In the genomic region with DNA sequence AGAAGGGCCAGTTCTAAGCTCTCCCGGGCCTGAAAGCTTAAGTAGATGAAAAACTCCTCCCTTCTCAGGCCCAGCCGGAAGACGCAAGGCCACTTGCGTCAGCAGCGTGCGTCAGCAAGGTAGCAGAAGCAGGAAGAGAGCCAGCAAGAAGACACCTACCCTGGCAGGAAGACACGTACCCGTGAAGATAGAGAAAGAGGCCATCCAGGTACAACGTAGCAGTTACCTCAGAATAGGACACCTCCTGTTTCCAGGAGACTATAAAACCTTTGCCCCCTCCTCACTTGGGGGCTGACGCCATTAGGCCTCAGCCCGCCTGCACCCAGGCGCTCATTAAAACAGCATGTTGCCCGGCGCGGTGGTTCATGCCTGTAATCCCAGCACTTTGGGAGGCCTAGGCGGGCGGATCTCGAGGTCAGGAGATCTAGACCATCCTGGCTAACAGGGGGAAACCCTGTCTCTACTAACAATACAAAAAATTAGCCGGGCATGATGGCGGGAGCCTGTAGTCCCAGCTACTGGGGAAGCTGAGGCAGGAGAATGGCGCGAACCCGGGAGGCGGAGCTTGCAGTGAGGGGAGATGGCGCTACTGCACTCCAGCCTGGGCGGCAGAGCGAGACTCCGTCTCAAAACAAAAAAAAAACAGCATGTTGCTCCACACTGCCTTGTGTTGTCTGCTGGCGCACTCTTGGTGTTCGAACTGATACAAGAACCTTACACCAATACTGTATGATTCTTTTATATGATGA, we compare ENCODE assay signal across 1 cellular context.
TF ChIP-seq lines count a peak whose summit lies in the region.

No MANE protein-coding gene starts in this region.

TF ChIP-seq in K562, 482 proteins besides CTCF, POLR2A, EP300 and RAD21 (continued from another document and continues in another):
- TF ChIP-seq, protein P1, sequence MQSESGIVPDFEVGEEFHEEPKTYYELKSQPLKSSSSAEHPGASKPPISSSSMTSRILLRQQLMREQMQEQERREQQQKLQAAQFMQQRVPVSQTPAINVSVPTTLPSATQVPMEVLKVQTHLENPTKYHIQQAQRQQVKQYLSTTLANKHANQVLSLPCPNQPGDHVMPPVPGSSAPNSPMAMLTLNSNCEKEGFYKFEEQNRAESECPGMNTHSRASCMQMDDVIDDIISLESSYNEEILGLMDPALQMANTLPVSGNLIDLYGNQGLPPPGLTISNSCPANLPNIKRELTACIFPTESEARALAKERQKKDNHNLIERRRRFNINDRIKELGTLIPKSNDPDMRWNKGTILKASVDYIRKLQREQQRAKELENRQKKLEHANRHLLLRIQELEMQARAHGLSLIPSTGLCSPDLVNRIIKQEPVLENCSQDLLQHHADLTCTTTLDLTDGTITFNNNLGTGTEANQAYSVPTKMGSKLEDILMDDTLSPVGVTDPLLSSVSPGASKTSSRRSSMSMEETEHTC (IDR thresholded peaks at IDR 0.05): no peak
- TF ChIP-seq MAZ (CRISPR knock-in tag; conservative IDR thresholded peaks at IDR 0.05 in 1 of 2, IDR thresholded peaks at IDR 0.05 in 1 of 2): peak in 1 of 2 experiments; percentile 23; a peak in 1 of 4 replicates
- TF ChIP-seq, protein P2, sequence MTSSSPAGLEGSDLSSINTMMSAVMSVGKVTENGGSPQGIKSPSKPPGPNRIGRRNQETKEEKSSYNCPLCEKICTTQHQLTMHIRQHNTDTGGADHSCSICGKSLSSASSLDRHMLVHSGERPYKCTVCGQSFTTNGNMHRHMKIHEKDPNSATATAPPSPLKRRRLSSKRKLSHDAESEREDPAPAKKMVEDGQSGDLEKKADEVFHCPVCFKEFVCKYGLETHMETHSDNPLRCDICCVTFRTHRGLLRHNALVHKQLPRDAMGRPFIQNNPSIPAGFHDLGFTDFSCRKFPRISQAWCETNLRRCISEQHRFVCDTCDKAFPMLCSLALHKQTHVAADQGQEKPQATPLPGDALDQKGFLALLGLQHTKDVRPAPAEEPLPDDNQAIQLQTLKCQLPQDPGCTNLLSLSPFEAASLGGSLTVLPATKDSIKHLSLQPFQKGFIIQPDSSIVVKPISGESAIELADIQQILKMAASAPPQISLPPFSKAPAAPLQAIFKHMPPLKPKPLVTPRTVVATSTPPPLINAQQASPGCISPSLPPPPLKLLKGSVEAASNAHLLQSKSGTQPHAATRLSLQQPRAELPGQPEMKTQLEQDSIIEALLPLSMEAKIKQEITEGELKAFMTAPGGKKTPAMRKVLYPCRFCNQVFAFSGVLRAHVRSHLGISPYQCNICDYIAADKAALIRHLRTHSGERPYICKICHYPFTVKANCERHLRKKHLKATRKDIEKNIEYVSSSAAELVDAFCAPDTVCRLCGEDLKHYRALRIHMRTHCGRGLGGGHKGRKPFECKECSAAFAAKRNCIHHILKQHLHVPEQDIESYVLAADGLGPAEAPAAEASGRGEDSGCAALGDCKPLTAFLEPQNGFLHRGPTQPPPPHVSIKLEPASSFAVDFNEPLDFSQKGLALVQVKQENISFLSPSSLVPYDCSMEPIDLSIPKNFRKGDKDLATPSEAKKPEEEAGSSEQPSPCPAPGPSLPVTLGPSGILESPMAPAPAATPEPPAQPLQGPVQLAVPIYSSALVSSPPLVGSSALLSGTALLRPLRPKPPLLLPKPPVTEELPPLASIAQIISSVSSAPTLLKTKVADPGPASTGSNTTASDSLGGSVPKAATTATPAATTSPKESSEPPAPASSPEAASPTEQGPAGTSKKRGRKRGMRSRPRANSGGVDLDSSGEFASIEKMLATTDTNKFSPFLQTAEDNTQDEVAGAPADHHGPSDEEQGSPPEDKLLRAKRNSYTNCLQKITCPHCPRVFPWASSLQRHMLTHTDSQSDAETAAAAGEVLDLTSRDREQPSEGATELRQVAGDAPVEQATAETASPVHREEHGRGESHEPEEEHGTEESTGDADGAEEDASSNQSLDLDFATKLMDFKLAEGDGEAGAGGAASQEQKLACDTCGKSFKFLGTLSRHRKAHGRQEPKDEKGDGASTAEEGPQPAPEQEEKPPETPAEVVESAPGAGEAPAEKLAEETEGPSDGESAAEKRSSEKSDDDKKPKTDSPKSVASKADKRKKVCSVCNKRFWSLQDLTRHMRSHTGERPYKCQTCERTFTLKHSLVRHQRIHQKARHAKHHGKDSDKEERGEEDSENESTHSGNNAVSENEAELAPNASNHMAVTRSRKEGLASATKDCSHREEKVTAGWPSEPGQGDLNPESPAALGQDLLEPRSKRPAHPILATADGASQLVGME (CRISPR knock-in tag; IDR thresholded peaks at IDR 0.05): no peak
- TF ChIP-seq, protein P3, sequence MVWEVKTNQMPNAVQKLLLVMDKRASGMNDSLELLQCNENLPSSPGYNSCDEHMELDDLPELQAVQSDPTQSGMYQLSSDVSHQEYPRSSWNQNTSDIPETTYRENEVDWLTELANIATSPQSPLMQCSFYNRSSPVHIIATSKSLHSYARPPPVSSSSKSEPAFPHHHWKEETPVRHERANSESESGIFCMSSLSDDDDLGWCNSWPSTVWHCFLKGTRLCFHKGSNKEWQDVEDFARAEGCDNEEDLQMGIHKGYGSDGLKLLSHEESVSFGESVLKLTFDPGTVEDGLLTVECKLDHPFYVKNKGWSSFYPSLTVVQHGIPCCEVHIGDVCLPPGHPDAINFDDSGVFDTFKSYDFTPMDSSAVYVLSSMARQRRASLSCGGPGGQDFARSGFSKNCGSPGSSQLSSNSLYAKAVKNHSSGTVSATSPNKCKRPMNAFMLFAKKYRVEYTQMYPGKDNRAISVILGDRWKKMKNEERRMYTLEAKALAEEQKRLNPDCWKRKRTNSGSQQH (CRISPR knock-in tag; IDR thresholded peaks at IDR 0.05): no peak
- peak; percentile 67 for TF ChIP-seq L3MBTL2 (IDR thresholded peaks at IDR 0.05)
- no peak for TF ChIP-seq SIN3A (IDR thresholded peaks at IDR 0.05; ENCODE audit: borderline replicate concordance in 2 of 2, control insufficient read depth in 1 of 2, low read depth in 2 of 2, low read length in 2 of 2)
- TF ChIP-seq POLR2B (IDR thresholded peaks at IDR 0.05; ENCODE audit: low read depth, partially characterized antibody): peak; percentile 92
- no peak for TF ChIP-seq NCOA6 (IDR thresholded peaks at IDR 0.05)
- TF ChIP-seq ZNF445 (CRISPR knock-in tag; IDR thresholded peaks at IDR 0.05; ENCODE audit: low read depth): no peak
- TF ChIP-seq, protein P4, sequence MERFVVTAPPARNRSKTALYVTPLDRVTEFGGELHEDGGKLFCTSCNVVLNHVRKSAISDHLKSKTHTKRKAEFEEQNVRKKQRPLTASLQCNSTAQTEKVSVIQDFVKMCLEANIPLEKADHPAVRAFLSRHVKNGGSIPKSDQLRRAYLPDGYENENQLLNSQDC (CRISPR knock-in tag; IDR thresholded peaks at IDR 0.05): no peak
- peak; percentile 78 for TF ChIP-seq ETV1 (tag; conservative IDR thresholded peaks at IDR 0.05; ENCODE audit: low read depth)
- TF ChIP-seq, protein P5, sequence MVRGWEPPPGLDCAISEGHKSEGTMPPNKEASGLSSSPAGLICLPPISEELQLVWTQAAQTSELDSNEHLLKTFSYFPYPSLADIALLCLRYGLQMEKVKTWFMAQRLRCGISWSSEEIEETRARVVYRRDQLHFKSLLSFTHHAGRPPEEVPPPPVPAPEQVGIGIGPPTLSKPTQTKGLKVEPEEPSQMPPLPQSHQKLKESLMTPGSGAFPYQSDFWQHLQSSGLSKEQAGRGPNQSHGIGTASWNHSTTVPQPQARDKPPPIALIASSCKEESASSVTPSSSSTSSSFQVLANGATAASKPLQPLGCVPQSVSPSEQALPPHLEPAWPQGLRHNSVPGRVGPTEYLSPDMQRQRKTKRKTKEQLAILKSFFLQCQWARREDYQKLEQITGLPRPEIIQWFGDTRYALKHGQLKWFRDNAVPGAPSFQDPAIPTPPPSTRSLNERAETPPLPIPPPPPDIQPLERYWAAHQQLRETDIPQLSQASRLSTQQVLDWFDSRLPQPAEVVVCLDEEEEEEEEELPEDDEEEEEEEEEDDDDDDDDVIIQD (CRISPR knock-in tag; IDR thresholded peaks at IDR 0.05): no peak
- TF ChIP-seq RFX5 (IDR thresholded peaks at IDR 0.05; ENCODE audit: low read depth, low read length): no peak
- TF ChIP-seq ELF4 (CRISPR knock-in tag; IDR thresholded peaks at IDR 0.05): peak; percentile 85
- TF ChIP-seq, protein P6, sequence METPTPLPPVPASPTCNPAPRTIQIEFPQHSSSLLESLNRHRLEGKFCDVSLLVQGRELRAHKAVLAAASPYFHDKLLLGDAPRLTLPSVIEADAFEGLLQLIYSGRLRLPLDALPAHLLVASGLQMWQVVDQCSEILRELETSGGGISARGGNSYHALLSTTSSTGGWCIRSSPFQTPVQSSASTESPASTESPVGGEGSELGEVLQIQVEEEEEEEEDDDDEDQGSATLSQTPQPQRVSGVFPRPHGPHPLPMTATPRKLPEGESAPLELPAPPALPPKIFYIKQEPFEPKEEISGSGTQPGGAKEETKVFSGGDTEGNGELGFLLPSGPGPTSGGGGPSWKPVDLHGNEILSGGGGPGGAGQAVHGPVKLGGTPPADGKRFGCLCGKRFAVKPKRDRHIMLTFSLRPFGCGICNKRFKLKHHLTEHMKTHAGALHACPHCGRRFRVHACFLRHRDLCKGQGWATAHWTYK (CRISPR knock-in tag; IDR thresholded peaks at IDR 0.05): peak; percentile 40; the same call in 1 of the 2 replicates
- no peak for TF ChIP-seq ZNF121 (CRISPR knock-in tag; conservative IDR thresholded peaks at IDR 0.05)
- TF ChIP-seq ZNF274 (IDR thresholded peaks at IDR 0.05; ENCODE audit: borderline replicate concordance, low read depth, low read length): no peak
- TF ChIP-seq ZNF263 (CRISPR knock-in tag; IDR thresholded peaks at IDR 0.05; ENCODE audit: borderline replicate concordance): peak; percentile 21; the same call in 1 of the 2 replicates
- TF ChIP-seq SP1 (CRISPR knock-in tag; IDR thresholded peaks at IDR 0.05): no peak
- peak; percentile 45 for TF ChIP-seq TBP (optimal IDR thresholded peaks at IDR 0.05; ENCODE audit: low read depth, low read length)
- TF ChIP-seq MTA1 (IDR thresholded peaks at IDR 0.05; ENCODE audit: borderline replicate concordance): peak; percentile 96
- TF ChIP-seq ZC3H8 (IDR thresholded peaks at IDR 0.05): no peak
- TF ChIP-seq ZFP30 (CRISPR knock-in tag; IDR thresholded peaks at IDR 0.05; ENCODE audit: borderline replicate concordance): no peak
- TF ChIP-seq, protein P7, sequence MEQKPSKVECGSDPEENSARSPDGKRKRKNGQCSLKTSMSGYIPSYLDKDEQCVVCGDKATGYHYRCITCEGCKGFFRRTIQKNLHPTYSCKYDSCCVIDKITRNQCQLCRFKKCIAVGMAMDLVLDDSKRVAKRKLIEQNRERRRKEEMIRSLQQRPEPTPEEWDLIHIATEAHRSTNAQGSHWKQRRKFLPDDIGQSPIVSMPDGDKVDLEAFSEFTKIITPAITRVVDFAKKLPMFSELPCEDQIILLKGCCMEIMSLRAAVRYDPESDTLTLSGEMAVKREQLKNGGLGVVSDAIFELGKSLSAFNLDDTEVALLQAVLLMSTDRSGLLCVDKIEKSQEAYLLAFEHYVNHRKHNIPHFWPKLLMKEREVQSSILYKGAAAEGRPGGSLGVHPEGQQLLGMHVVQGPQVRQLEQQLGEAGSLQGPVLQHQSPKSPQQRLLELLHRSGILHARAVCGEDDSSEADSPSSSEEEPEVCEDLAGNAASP (IDR thresholded peaks at IDR 0.05): no peak
- TF ChIP-seq NFYB (IDR thresholded peaks at IDR 0.05; ENCODE audit: extremely low read depth, insufficient read length): no peak
- TF ChIP-seq GABPB1 (CRISPR knock-in tag; IDR thresholded peaks at IDR 0.05): peak; percentile 77; the same call in 1 of the 2 replicates
- TF ChIP-seq TRIM28 (IDR thresholded peaks at IDR 0.05): no peak
- TF ChIP-seq TBL1XR1 (IDR thresholded peaks at IDR 0.05; ENCODE audit: low read length in 2 of 2): peak in 1 of 2 experiments; percentile 73; a peak in 2 of 4 replicates
- TF ChIP-seq RCOR1 (IDR thresholded peaks at IDR 0.05; ENCODE audit: borderline replicate concordance in 1 of 2, low read depth in 2 of 2, low read length in 2 of 2): no peak
- peak; percentile 50; the same call in 1 of the 2 replicates for TF ChIP-seq CEBPB (tag; IDR thresholded peaks at IDR 0.05)
- no peak for TF ChIP-seq SIX5 (IDR thresholded peaks at IDR 0.05; ENCODE audit: borderline replicate concordance in 1 of 2, insufficient read depth in 1 of 2, low read depth in 1 of 2, low read length in 2 of 2)
- TF ChIP-seq RBM15 (IDR thresholded peaks at IDR 0.05; ENCODE audit: insufficient read depth, low read length): no peak
- no peak for TF ChIP-seq PCBP1 (IDR thresholded peaks at IDR 0.05; ENCODE audit: low read depth, low read length, poor library complexity, severe bottlenecking)
- TF ChIP-seq, protein P8, sequence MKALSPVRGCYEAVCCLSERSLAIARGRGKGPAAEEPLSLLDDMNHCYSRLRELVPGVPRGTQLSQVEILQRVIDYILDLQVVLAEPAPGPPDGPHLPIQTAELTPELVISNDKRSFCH (CRISPR knock-in tag; IDR thresholded peaks at IDR 0.05): no peak
- TF ChIP-seq, protein P8 (tag; IDR thresholded peaks at IDR 0.05): no peak
- TF ChIP-seq TARDBP (IDR thresholded peaks at IDR 0.05): no peak
- TF ChIP-seq ZNF316 (IDR thresholded peaks at IDR 0.05): peak; percentile 55
- no peak for TF ChIP-seq KAT2B (IDR thresholded peaks at IDR 0.05; ENCODE audit: low read depth, low read length)
- TF ChIP-seq, protein P9, sequence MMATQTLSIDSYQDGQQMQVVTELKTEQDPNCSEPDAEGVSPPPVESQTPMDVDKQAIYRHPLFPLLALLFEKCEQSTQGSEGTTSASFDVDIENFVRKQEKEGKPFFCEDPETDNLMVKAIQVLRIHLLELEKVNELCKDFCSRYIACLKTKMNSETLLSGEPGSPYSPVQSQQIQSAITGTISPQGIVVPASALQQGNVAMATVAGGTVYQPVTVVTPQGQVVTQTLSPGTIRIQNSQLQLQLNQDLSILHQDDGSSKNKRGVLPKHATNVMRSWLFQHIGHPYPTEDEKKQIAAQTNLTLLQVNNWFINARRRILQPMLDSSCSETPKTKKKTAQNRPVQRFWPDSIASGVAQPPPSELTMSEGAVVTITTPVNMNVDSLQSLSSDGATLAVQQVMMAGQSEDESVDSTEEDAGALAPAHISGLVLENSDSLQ (IDR thresholded peaks at IDR 0.05): no peak
- TF ChIP-seq RB1 (IDR thresholded peaks at IDR 0.05; ENCODE audit: low read depth): no peak
- TF ChIP-seq ZNF830 (CRISPR knock-in tag; IDR thresholded peaks at IDR 0.05): no peak
- TF ChIP-seq EP400 (IDR thresholded peaks at IDR 0.05): peak; percentile 91
- TF ChIP-seq, protein P10, sequence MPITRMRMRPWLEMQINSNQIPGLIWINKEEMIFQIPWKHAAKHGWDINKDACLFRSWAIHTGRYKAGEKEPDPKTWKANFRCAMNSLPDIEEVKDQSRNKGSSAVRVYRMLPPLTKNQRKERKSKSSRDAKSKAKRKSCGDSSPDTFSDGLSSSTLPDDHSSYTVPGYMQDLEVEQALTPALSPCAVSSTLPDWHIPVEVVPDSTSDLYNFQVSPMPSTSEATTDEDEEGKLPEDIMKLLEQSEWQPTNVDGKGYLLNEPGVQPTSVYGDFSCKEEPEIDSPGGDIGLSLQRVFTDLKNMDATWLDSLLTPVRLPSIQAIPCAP (CRISPR knock-in tag; IDR thresholded peaks at IDR 0.05; ENCODE audit: borderline replicate concordance): no peak
- no peak for TF ChIP-seq NR2C2 (CRISPR knock-in tag; IDR thresholded peaks at IDR 0.05)
- TF ChIP-seq NR2C2 (tag; IDR thresholded peaks at IDR 0.05): no peak
- peak; percentile 59 for TF ChIP-seq KDM5B (IDR thresholded peaks at IDR 0.05; ENCODE audit: insufficient replicate concordance, low read depth, low read length)
